In genomic region chr1:51301844-51302162, GRCh38 we compare ENCODE assay signal across 20 cellular contexts. TPM values are rescaled to one million over a fixed set of nuclear protein-coding genes. Genes with fewer than 3 reads are reported as not detected.
DNase-seq lines count a peak whose midpoint lies in the region; ATAC-seq and TF ChIP-seq lines count a peak whose summit lies in the region.
"Had no signal": no experiment of that assay in that cellular context is flagged by ENCODE, and none has a peak within 500 bp of the region (broad histone marks: within the 10 kb centered on the region; RNA-seq: fewer than 3 reads in every experiment).

No MANE protein-coding gene starts in this region.

- TF ChIP-seq CTCF in gastrocnemius medialis (IDR thresholded peaks at IDR 0.05 in 4 of 5, conservative IDR thresholded peaks at IDR 0.05 in 1 of 5): no peak

- intact Hi-C loops in gastrocnemius medialis (cut with DNase I; ENCODE audit: low total_unique reads): no loop called here

- H3K36me3 Mint-ChIP-seq in stimulated activated effector memory CD8-positive, alpha-beta T cell treated with anti-CD3 and anti-CD28 coated beads, Interleukin-12 subunit alpha, Interleukin-12 subunit beta, amount 100 ng/mL, for 72 hours: peaks cover 7% of the 10 kb centered on the region

- H3K9me3 ChIP-seq in gastrocnemius medialis: no peaks in the 10 kb centered on the region
- H3K9me3 ChIP-seq: SJCRH30 had no signal

- H3K4me3 ChIP-seq in H7 (ENCODE audit: insufficient read depth, low read depth, low read length) (no peak overlapping the region), gastrocnemius medialis (no peak overlapping the region)
- H3K4me3 ChIP-seq: BLaER1 treated with 17β-estradiol and CSF1 and Interleukin-3, amounts not matched to agents 10 nM and 100 nM; SJCRH30 had no signal

- DNase-seq in NCI-H2171 treated with DMSO at 0.1 percent for 48 hours (lab: John Stamatoyannopoulos, UW) (peak; percentile 12), NCI-H2171 (lab: John Stamatoyannopoulos, UW) (no peak), H7 (peak; percentile 43), NCI-H82 (lab: John Stamatoyannopoulos, UW) (peak; percentile 84), NCI-H2107 treated with DMSO at 0.1 percent for 48 hours (lab: John Stamatoyannopoulos, UW; ENCODE audit: unreplicated experiment) (no peak), GDM1 (lab: John Stamatoyannopoulos, UW) (no peak), gastrocnemius medialis (no peak)
- DNase-seq in stimulated activated effector memory CD8-positive, alpha-beta T cell treated with anti-CD3 and anti-CD28 coated beads, Interleukin-12 subunit alpha, Interleukin-12 subunit beta, amount 100 ng/mL, for 72 hours (ENCODE audit: low spot score in 2 of 2): no peak
- DNase-seq: 8988T; DMS153; H9; KBM-7; NCI-H1048; NCI-H146; NCI-H2107; NCI-H446 treated with DMSO at 0.1 percent for 48 hours; NK-92 treated with Interleukin-12 subunit alpha and Interleukin-12 subunit beta, amount 100 ng/mL, for 24 hours; RPMI8226; SJCRH30 had no signal

- ATAC-seq in stimulated activated effector memory CD8-positive, alpha-beta T cell treated with anti-CD3 and anti-CD28 coated beads, Interleukin-12 subunit alpha, Interleukin-12 subunit beta, amount 100 ng/mL, for 72 hours: peak; percentile 44
- ATAC-seq in gastrocnemius medialis: no peak

- no peak for TF ChIP-seq POLR2A in gastrocnemius medialis (IDR thresholded peaks at IDR 0.05)

- in situ Hi-C loops in gastrocnemius medialis (cut with MboI; ENCODE audit: low sequenced_read_pairs in 4 of 4): no loop called here

- no peaks in the 10 kb centered on the region for H3K36me3 ChIP-seq in H7 (replicated peaks; ENCODE audit: control insufficient read depth, insufficient read depth, low read length)
- H3K36me3 ChIP-seq in gastrocnemius medialis: no peaks in the 10 kb centered on the region
- H3K36me3 ChIP-seq: SJCRH30 had no signal

- H3K27me3 ChIP-seq in H7 (ENCODE audit: control insufficient read depth, insufficient read depth, low read length): peaks cover 4% of the 10 kb centered on the region; the same call in 1 of the 2 replicates
- H3K27me3 ChIP-seq in gastrocnemius medialis: no peaks in the 10 kb centered on the region
- H3K27me3 ChIP-seq: BLaER1 treated with 17β-estradiol and CSF1 and Interleukin-3, amounts not matched to agents 10 nM and 100 nM; SJCRH30 had no signal

- H3K4me1 Mint-ChIP-seq in stimulated activated effector memory CD8-positive, alpha-beta T cell treated with anti-CD3 and anti-CD28 coated beads, Interleukin-12 subunit alpha, Interleukin-12 subunit beta, amount 100 ng/mL, for 72 hours: peaks cover 49% of the 10 kb centered on the region

- H3K27ac ChIP-seq in gastrocnemius medialis: no peak overlapping the region
- H3K27ac ChIP-seq: SJCRH30 had no signal

- no peak overlapping the region for H3K4me3 Mint-ChIP-seq in stimulated activated effector memory CD8-positive, alpha-beta T cell treated with anti-CD3 and anti-CD28 coated beads, Interleukin-12 subunit alpha, Interleukin-12 subunit beta, amount 100 ng/mL, for 72 hours
- H3K4me3 Mint-ChIP-seq: H9 had no signal

- H3K9me3 Mint-ChIP-seq in stimulated activated effector memory CD8-positive, alpha-beta T cell treated with anti-CD3 and anti-CD28 coated beads, Interleukin-12 subunit alpha, Interleukin-12 subunit beta, amount 100 ng/mL, for 72 hours: no peaks in the 10 kb centered on the region
- H3K9me3 Mint-ChIP-seq: H9 had no signal

- peak overlapping the region; percentile 69 for H3K27ac Mint-ChIP-seq in stimulated activated effector memory CD8-positive, alpha-beta T cell treated with anti-CD3 and anti-CD28 coated beads, Interleukin-12 subunit alpha, Interleukin-12 subunit beta, amount 100 ng/mL, for 72 hours
- H3K27ac Mint-ChIP-seq: H9 had no signal

- H3K4me1 ChIP-seq in gastrocnemius medialis: peaks cover under 1 to 6% of the 10 kb centered on the region in 2 donors

RNA-seq across cellular contexts. Expression of gene TTC39A, which starts 28.6 kb away (rescaled TPM):
- total RNA-seq in H7 (2014; rRNA removed; shearing (Covaris generic)): 11.6 and 12.3 TPM in 2 replicates
- 10 to 100 TPM in 2 of 4 donors, 1 to 10 TPM in 2; 4.1 to 13.1 (median 8.2) TPM for total RNA-seq in gastrocnemius medialis

Comparison
In these comparisons a context has a peak if more than half of its experiments do, and no peak if none do; other contexts are left out.
1. DNase-seq: peak in NCI-H2171 treated with DMSO at 0.1 percent for 48 hours (single experiment), H7 (single experiment) and NCI-H82 (single experiment); none in NCI-H2171 (single experiment), stimulated activated effector memory CD8-positive, alpha-beta T cell treated with anti-CD3 and anti-CD28 coated beads, Interleukin-12 subunit alpha, Interleukin-12 subunit beta, amount 100 ng/mL, for 72 hours (0 of 2), NCI-H2107 treated with DMSO at 0.1 percent for 48 hours (single experiment), GDM1 (single experiment) and gastrocnemius medialis (0 of 2).